Comparison of ENCODE assay signal across 21 cellular contexts in genomic region chr9:80874276-80874675, GRCh38.
DNase-seq lines count a peak whose midpoint lies in the region; FAIRE-seq and TF ChIP-seq lines count a peak whose summit lies in the region.
"Had no signal": no experiment of that assay in that cellular context is flagged by ENCODE, and none has a peak within 500 bp of the region (broad histone marks: within the 10 kb centered on the region; RNA-seq: fewer than 3 reads in every experiment).

No MANE protein-coding gene starts in this region.

- H3K4me2 ChIP-seq in osteoblast (ENCODE audit: insufficient read depth, low read length): no peak overlapping the region

- peaks cover 10% of the 10 kb centered on the region for H3K4me1 ChIP-seq in osteoblast (ENCODE audit: insufficient read depth, low read length)
- H3K4me1 ChIP-seq in ovary (ENCODE audit: insufficient read depth): no peaks in the 10 kb centered on the region
- H3K4me1 ChIP-seq: right atrium auricular region, transverse colon had no signal

- TF ChIP-seq POLR2A in ovary (IDR thresholded peaks at IDR 0.05): no peak

- DNase-seq in Caki2 (ENCODE audit: low read depth) (peak; percentile 6), RCC 7860 (ENCODE audit: low spot score) (peak; percentile 89), epithelial cell of prostate (ENCODE audit: low read depth, low spot score) (peak; percentile 39), osteoblast (ENCODE audit: insufficient read length, low spot score, missing footprints) (peak; percentile 2), NK-92 (lab: John Stamatoyannopoulos, UW; ENCODE audit: unreplicated experiment) (no peak), mucosa of gallbladder (ENCODE audit: low spot score) (no peak), ovary (no peak)
- no peak for DNase-seq in activated T-helper 2 cell treated with anti-CD3 and anti-CD28 coated beads, Interferon-gamma antibody, Interleukin-2, Interleukin-4, amounts not matched to agents 10 μg/mL and 5 μg/mL and 100 μg/mL, durations not matched to agents 14 hours and 24 hours and 36 hours (ENCODE audit: low spot score)
- DNase-seq: activated CD8-positive, alpha-beta T cell treated with anti-CD3 and anti-CD28 coated beads for 36 hours; activated effector memory CD4-positive, alpha-beta T cell treated with Interleukin-2 at 50 U/mL for 16 hours; CD4-positive, alpha-beta memory T cell; effector CD4-positive, alpha-beta T cell; head of caudate nucleus; left colon; MG63; naive thymus-derived CD8-positive, alpha-beta T cell; stimulated activated CD4-positive, alpha-beta T cell treated with anti-CD3 and anti-CD28 coated beads, Interleukin-4, amount 100 ng/mL, for 1 hour; transverse colon had no signal

- H3K27me3 ChIP-seq in osteoblast (ENCODE audit: insufficient read depth, low read length) (no peaks in the 10 kb centered on the region), ovary (no peaks in the 10 kb centered on the region)
- H3K27me3 ChIP-seq: MG63, right atrium auricular region, SJCRH30, transverse colon had no signal

- H3K9me3 Mint-ChIP-seq in activated T-helper 2 cell treated with anti-CD3 and anti-CD28 coated beads, Interferon-gamma antibody, Interleukin-2, Interleukin-4, amounts not matched to agents 10 μg/mL and 5 μg/mL and 100 μg/mL, durations not matched to agents 14 hours and 24 hours and 36 hours: peaks cover 18% of the 10 kb centered on the region

- H3K4me3 ChIP-seq in osteoblast (ENCODE audit: insufficient read depth, low read length) (no peak overlapping the region), ovary (no peak overlapping the region)
- H3K4me3 ChIP-seq: MG63, right atrium auricular region, SJCRH30, transverse colon had no signal

- H3K27ac ChIP-seq in epithelial cell of prostate: peak overlapping the region; percentile 14
- H3K27ac ChIP-seq in osteoblast (ENCODE audit: low read depth, low read length): peak overlapping the region; percentile 14
- no peak overlapping the region for H3K27ac ChIP-seq in ovary
- H3K27ac ChIP-seq: right atrium auricular region, SJCRH30, transverse colon had no signal

- H4K20me1 ChIP-seq in osteoblast (ENCODE audit: insufficient read depth, low read length): no peaks in the 10 kb centered on the region

- H3K27ac Mint-ChIP-seq in activated T-helper 2 cell treated with anti-CD3 and anti-CD28 coated beads, Interferon-gamma antibody, Interleukin-2, Interleukin-4, amounts not matched to agents 10 μg/mL and 5 μg/mL and 100 μg/mL, durations not matched to agents 14 hours and 24 hours and 36 hours: no peak overlapping the region
- H3K27ac Mint-ChIP-seq: activated CD8-positive, alpha-beta T cell treated with anti-CD3 and anti-CD28 coated beads for 36 hours; brain; CD4-positive, alpha-beta memory T cell; naive thymus-derived CD8-positive, alpha-beta T cell had no signal

- H3K9me3 ChIP-seq in osteoblast (ENCODE audit: low read depth, low read length) (no peaks in the 10 kb centered on the region), ovary (no peaks in the 10 kb centered on the region)
- H3K9me3 ChIP-seq: MG63, right atrium auricular region had no signal

- intact Hi-C loops in activated T-helper 2 cell treated with anti-CD3 and anti-CD28 coated beads, Interferon-gamma antibody, Interleukin-2, Interleukin-4, amounts not matched to agents 10 μg/mL and 5 μg/mL and 100 μg/mL, durations not matched to agents 14 hours and 24 hours and 36 hours (cut with micrococcal nuclease): no loop called here
- intact Hi-C loops in ovary (cut with DNase I): no loop called here

- H3K27me3 Mint-ChIP-seq in activated T-helper 2 cell treated with anti-CD3 and anti-CD28 coated beads, Interferon-gamma antibody, Interleukin-2, Interleukin-4, amounts not matched to agents 10 μg/mL and 5 μg/mL and 100 μg/mL, durations not matched to agents 14 hours and 24 hours and 36 hours (ENCODE audit: low read depth): no peaks in the 10 kb centered on the region
- H3K27me3 Mint-ChIP-seq: activated CD8-positive, alpha-beta T cell treated with anti-CD3 and anti-CD28 coated beads for 36 hours; brain; CD4-positive, alpha-beta memory T cell had no signal

- no peak for TF ChIP-seq CTCF in osteoblast (IDR thresholded peaks at IDR 0.05; ENCODE audit: extremely low read depth, low read depth, low read length)
- no peak for TF ChIP-seq CTCF in ovary (IDR thresholded peaks at IDR 0.05)

- TF ChIP-seq EP300 in ovary (IDR thresholded peaks at IDR 0.05): no peak

- no peak overlapping the region for H3K4me3 Mint-ChIP-seq in activated T-helper 2 cell treated with anti-CD3 and anti-CD28 coated beads, Interferon-gamma antibody, Interleukin-2, Interleukin-4, amounts not matched to agents 10 μg/mL and 5 μg/mL and 100 μg/mL, durations not matched to agents 14 hours and 24 hours and 36 hours (ENCODE audit: low read depth)
- H3K4me3 Mint-ChIP-seq: activated CD8-positive, alpha-beta T cell treated with anti-CD3 and anti-CD28 coated beads for 36 hours; brain; CD4-positive, alpha-beta memory T cell; naive thymus-derived CD8-positive, alpha-beta T cell had no signal

- no peaks in the 10 kb centered on the region for H3K4me1 Mint-ChIP-seq in activated T-helper 2 cell treated with anti-CD3 and anti-CD28 coated beads, Interferon-gamma antibody, Interleukin-2, Interleukin-4, amounts not matched to agents 10 μg/mL and 5 μg/mL and 100 μg/mL, durations not matched to agents 14 hours and 24 hours and 36 hours (ENCODE audit: low read depth)
- H3K4me1 Mint-ChIP-seq: brain; CD4-positive, alpha-beta memory T cell; naive thymus-derived CD8-positive, alpha-beta T cell had no signal

- no peak overlapping the region for H2AFZ ChIP-seq in osteoblast (ENCODE audit: low read length)

- H3K36me3 ChIP-seq in osteoblast (ENCODE audit: insufficient read depth, low read length) (no peaks in the 10 kb centered on the region), ovary (no peaks in the 10 kb centered on the region)
- H3K36me3 ChIP-seq: MG63, right atrium auricular region, SJCRH30, transverse colon had no signal

- FAIRE-seq in RCC 7860 (lab: Jason Lieb, UNC): peak; percentile 99

- WGBS in ovary, 3 donors: 10 to 42% (median 20%) methylated on average over 1 of the region's 1 CpG

- H3K36me3 Mint-ChIP-seq in activated T-helper 2 cell treated with anti-CD3 and anti-CD28 coated beads, Interferon-gamma antibody, Interleukin-2, Interleukin-4, amounts not matched to agents 10 μg/mL and 5 μg/mL and 100 μg/mL, durations not matched to agents 14 hours and 24 hours and 36 hours (ENCODE audit: low read depth): no peaks in the 10 kb centered on the region
- H3K36me3 Mint-ChIP-seq: brain; CD4-positive, alpha-beta memory T cell; naive thymus-derived CD8-positive, alpha-beta T cell had no signal

- H3K79me2 ChIP-seq in osteoblast (ENCODE audit: insufficient read depth, low read length): no peaks in the 10 kb centered on the region

- in situ Hi-C loops in Caki2 (cut with HindIII; ENCODE audit: low pct_unique_long_range_greater_than_20kb, low sequenced_read_pairs): no loop called here

Comparison
In these comparisons a context has a peak if more than half of its experiments do, and no peak if none do; other contexts are left out.
1. DNase-seq: peak in Caki2 (single experiment), RCC 7860 (single experiment), epithelial cell of prostate (single experiment) and osteoblast (single experiment); none in activated T-helper 2 cell treated with anti-CD3 and anti-CD28 coated beads, Interferon-gamma antibody, Interleukin-2, Interleukin-4, amounts not matched to agents 10 μg/mL and 5 μg/mL and 100 μg/mL, durations not matched to agents 14 hours and 24 hours and 36 hours (single experiment), NK-92 (single experiment), mucosa of gallbladder (single experiment) and ovary (0 of 5).
2. H3K27ac ChIP-seq: peak in epithelial cell of prostate (single experiment) and osteoblast (single experiment); none in ovary (0 of 2).